In the genomic region with DNA sequence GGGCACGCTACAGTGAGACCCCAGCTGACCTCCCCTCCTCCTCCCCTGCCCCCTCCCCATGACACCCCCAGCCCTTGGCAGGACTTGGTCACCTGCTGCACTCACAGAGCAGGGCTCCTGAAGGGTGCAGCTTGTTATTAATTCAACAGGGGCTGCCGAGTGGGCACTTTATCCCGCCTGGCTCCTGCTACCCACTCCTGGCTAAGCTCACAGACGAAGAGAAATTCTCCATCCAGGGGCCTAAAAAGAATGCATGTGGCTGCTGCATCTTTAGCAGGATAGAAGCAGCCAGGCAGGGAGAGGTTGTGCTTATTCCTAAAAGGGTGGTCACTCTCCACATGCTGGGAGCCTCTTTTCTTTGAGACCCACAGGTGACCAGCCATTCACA, we compare ENCODE assay signal across 25 cellular contexts. TPM values are rescaled to one million over a fixed set of nuclear protein-coding genes. Genes with fewer than 3 reads are reported as not detected.
DNase-seq lines count a peak whose midpoint lies in the region; ATAC-seq and TF ChIP-seq lines count a peak whose summit lies in the region.
"Had no signal": no experiment of that assay in that cellular context is flagged by ENCODE, and none has a peak within 500 bp of the region (broad histone marks: within the 10 kb centered on the region; RNA-seq: fewer than 3 reads in every experiment).

No MANE protein-coding gene starts in this region.

- H3K9me3 Mint-ChIP-seq in neural crest cell = no peaks in the 10 kb centered on the region
- H3K9me3 Mint-ChIP-seq: activated CD4-positive, alpha-beta T cell treated with anti-CD3 and anti-CD28 coated beads, Interleukin-2, amount 10 ng/mL, durations not matched to agents 24 days and 14 days; activated naive CD4-positive, alpha-beta T cell treated with anti-CD3 and anti-CD28 coated beads, Interleukin-2, amount 50 U/mL, for 24 hours; activated T-helper 1 cell treated with anti-CD3 and anti-CD28 coated beads, Interleukin-12 subunit alpha, Interleukin-12 subunit beta, Interleukin-2, Interleukin-4 antibody, amounts not matched to agents 30 ng/mL and 10 ng/mL and 1 ng/mL, durations not matched to agents 14 hours and 24 hours and 36 hours; HFFc6; nephron progenitor cell; stimulated activated naive B cell treated with anti-CD40 and anti-IgM and Interleukin-4, amounts not matched to agents 10 μg/mL and 1 μg/mL and 100 μg/mL, for 72 hours; T-helper 1 cell treated with Interleukin-12 subunit alpha and Interleukin-12 subunit beta and Interleukin-4 antibody, amounts not matched to agents 30 μg/mL and 1 μg/mL, for 36 hours had no signal

- no peaks in the 10 kb centered on the region for H3K36me3 ChIP-seq in heart right ventricle
- H3K36me3 ChIP-seq in vagina = no peaks in the 10 kb centered on the region
- H3K36me3 ChIP-seq in right lobe of liver = no peaks in the 10 kb centered on the region
- H3K36me3 ChIP-seq: esophagus squamous epithelium, transverse colon had no signal

- H3K9me3 ChIP-seq in heart right ventricle (no peaks in the 10 kb centered on the region), vagina (no peaks in the 10 kb centered on the region), right lobe of liver (no peaks in the 10 kb centered on the region)
- H3K9me3 ChIP-seq: Caco-2, esophagus squamous epithelium, transverse colon had no signal

- H3K4me3 ChIP-seq in heart right ventricle = no peak overlapping the region
- H3K4me3 ChIP-seq in dorsolateral prefrontal cortex = peak overlapping the region in 10 of 59 donors; percentile 1 to 52 (median 20)
- H3K4me3 ChIP-seq in vagina = no peak overlapping the region
- H3K4me3 ChIP-seq in right lobe of liver = no peak overlapping the region
- H3K4me3 ChIP-seq: esophagus squamous epithelium, PC-9, smooth muscle cell, transverse colon had no signal

- H3K4me1 ChIP-seq in heart right ventricle = peaks cover 23 to 97% (median 74%) of the 10 kb centered on the region in 9 donors
- peaks cover 25% of the 10 kb centered on the region for H3K4me1 ChIP-seq in vagina
- H3K4me1 ChIP-seq in right lobe of liver = peaks cover 0 to 29% (median 9%) of the 10 kb centered on the region in 4 donors
- H3K4me1 ChIP-seq: Caco-2 had no signal

- H3K27ac Mint-ChIP-seq in neural crest cell (ENCODE audit: unreplicated experiment) = peak overlapping the region; percentile 21
- H3K27ac Mint-ChIP-seq: activated CD4-positive, alpha-beta T cell treated with anti-CD3 and anti-CD28 coated beads, Interleukin-2, amount 10 ng/mL, durations not matched to agents 24 days and 14 days; activated naive CD4-positive, alpha-beta T cell treated with anti-CD3 and anti-CD28 coated beads, Interleukin-2, amount 50 U/mL, for 24 hours; activated T-helper 1 cell treated with anti-CD3 and anti-CD28 coated beads, Interleukin-12 subunit alpha, Interleukin-12 subunit beta, Interleukin-2, Interleukin-4 antibody, amounts not matched to agents 30 ng/mL and 10 ng/mL and 1 ng/mL, durations not matched to agents 14 hours and 24 hours and 36 hours; nephron progenitor cell; stimulated activated naive B cell treated with anti-CD40 and anti-IgM and Interleukin-4, amounts not matched to agents 10 μg/mL and 1 μg/mL and 100 μg/mL, for 72 hours; T-helper 1 cell treated with Interleukin-12 subunit alpha and Interleukin-12 subunit beta and Interleukin-4 antibody, amounts not matched to agents 30 μg/mL and 1 μg/mL, for 36 hours had no signal

- H3K36me3 Mint-ChIP-seq in neural crest cell (ENCODE audit: low read depth) = no peaks in the 10 kb centered on the region
- H3K36me3 Mint-ChIP-seq: activated naive CD4-positive, alpha-beta T cell treated with anti-CD3 and anti-CD28 coated beads, Interleukin-2, amount 50 U/mL, for 24 hours; stimulated activated naive B cell treated with anti-CD40 and anti-IgM and Interleukin-4, amounts not matched to agents 10 μg/mL and 1 μg/mL and 100 μg/mL, for 72 hours had no signal

- no peak for ATAC-seq in heart right ventricle
- no peak for ATAC-seq in left ventricle myocardium superior
- no peak for ATAC-seq in right lobe of liver
- ATAC-seq: left colon; stimulated activated naive B cell treated with anti-CD40 and anti-IgM and Interleukin-4, amounts not matched to agents 10 μg/mL and 1 μg/mL and 100 μg/mL, for 72 hours had no signal

- H3K4me3 Mint-ChIP-seq in neural crest cell = no peak overlapping the region
- H3K4me3 Mint-ChIP-seq: activated CD4-positive, alpha-beta T cell treated with anti-CD3 and anti-CD28 coated beads, Interleukin-2, amount 10 ng/mL, durations not matched to agents 24 days and 14 days; activated naive CD4-positive, alpha-beta T cell treated with anti-CD3 and anti-CD28 coated beads, Interleukin-2, amount 50 U/mL, for 24 hours; activated T-helper 1 cell treated with anti-CD3 and anti-CD28 coated beads, Interleukin-12 subunit alpha, Interleukin-12 subunit beta, Interleukin-2, Interleukin-4 antibody, amounts not matched to agents 30 ng/mL and 10 ng/mL and 1 ng/mL, durations not matched to agents 14 hours and 24 hours and 36 hours; HFFc6; nephron progenitor cell; stimulated activated naive B cell treated with anti-CD40 and anti-IgM and Interleukin-4, amounts not matched to agents 10 μg/mL and 1 μg/mL and 100 μg/mL, for 72 hours; T-helper 1 cell treated with Interleukin-12 subunit alpha and Interleukin-12 subunit beta and Interleukin-4 antibody, amounts not matched to agents 30 μg/mL and 1 μg/mL, for 36 hours had no signal

- no peaks in the 10 kb centered on the region for H3K27me3 ChIP-seq in heart right ventricle
- no peaks in the 10 kb centered on the region for H3K27me3 ChIP-seq in dorsolateral prefrontal cortex
- no peaks in the 10 kb centered on the region for H3K27me3 ChIP-seq in vagina
- no peaks in the 10 kb centered on the region for H3K27me3 ChIP-seq in right lobe of liver
- H3K27me3 ChIP-seq: esophagus squamous epithelium, transverse colon had no signal

- no peaks in the 10 kb centered on the region for H3K27me3 Mint-ChIP-seq in neural crest cell (ENCODE audit: low read depth)
- H3K27me3 Mint-ChIP-seq: activated CD4-positive, alpha-beta T cell treated with anti-CD3 and anti-CD28 coated beads, Interleukin-2, amount 10 ng/mL, durations not matched to agents 24 days and 14 days had no signal

- intact Hi-C loops in heart right ventricle (cut with DNase I) = loop anchor here in 4 of 10 donors (5.0 kb wide), 3 partner anchors 36 to 44 kb away; no protein-coding TSS in a partner anchor
- intact Hi-C loops in left ventricle myocardium superior (cut with micrococcal nuclease) = no loop called here
- intact Hi-C loops in dorsolateral prefrontal cortex (cut with DNase I) = loop anchor here (5.0 kb wide), 2 partner anchors 41 to 206 kb away; a partner anchor contains a TSS
- intact Hi-C loops in vagina (cut with DNase I) = no loop called here
- intact Hi-C loops in right lobe of liver (cut with DNase I) = no loop called here

- DNase-seq in heart right ventricle = no peak
- DNase-seq in left ventricle myocardium superior = no peak
- DNase-seq in dorsolateral prefrontal cortex = no peak
- DNase-seq in neural crest cell (ENCODE audit: low read depth, low spot score) = no peak
- DNase-seq in vagina (ENCODE audit: extremely low spot score in 2 of 2) = peak; percentile 72 to 91
- no peak for DNase-seq in NCI-H146 (lab: John Stamatoyannopoulos, UW)
- no peak for DNase-seq in right lobe of liver
- no peak for DNase-seq in ureter (ENCODE audit: low spot score)
- DNase-seq: activated CD4-positive, alpha-beta T cell treated with anti-CD3 and anti-CD28 coated beads, Interleukin-2, amount 10 ng/mL, durations not matched to agents 24 days and 14 days; Caco-2; effector memory CD4-positive, alpha-beta T cell; esophagus squamous epithelium; HFFc6; left colon; NCI-H446; nephron progenitor cell; PC-9; stimulated activated CD4-positive, alpha-beta T cell treated with anti-CD3 and anti-CD28 coated beads, Interleukin-2, amount 100 ng/mL, for 48 hours; stimulated activated naive B cell treated with anti-CD40 and anti-IgM and Interleukin-4, amounts not matched to agents 10 μg/mL and 1 μg/mL and 100 μg/mL, for 72 hours; transverse colon had no signal

- TF ChIP-seq POLR2A in vagina (IDR thresholded peaks at IDR 0.05) = no peak
- no peak for TF ChIP-seq POLR2A in right lobe of liver (IDR thresholded peaks at IDR 0.05)

- H3K4me1 Mint-ChIP-seq in neural crest cell = peaks cover 50% of the 10 kb centered on the region
- H3K4me1 Mint-ChIP-seq: activated naive CD4-positive, alpha-beta T cell treated with anti-CD3 and anti-CD28 coated beads, Interleukin-2, amount 50 U/mL, for 24 hours; stimulated activated naive B cell treated with anti-CD40 and anti-IgM and Interleukin-4, amounts not matched to agents 10 μg/mL and 1 μg/mL and 100 μg/mL, for 72 hours had no signal

- WGBS in heart right ventricle, 2 donors = 83 to 85% methylated on average over 4 of the region's 4 CpGs
- WGBS in right lobe of liver (ENCODE audit: insufficient coverage, low coverage, low lambda C conversion rate, missing lambda C conversion rate) = no CpG with 5 or more reads among the region's 4 CpGs

- H3K27ac ChIP-seq in heart right ventricle (peak overlapping the region; percentile 15 to 90 (median 76)), dorsolateral prefrontal cortex (peak overlapping the region in 58 of 59 donors; percentile 19 to 97 (median 88)), vagina (no peak overlapping the region), right lobe of liver (no peak overlapping the region)
- H3K27ac ChIP-seq: KMS-11, PC-9 had no signal

- no peak for TF ChIP-seq CTCF in heart right ventricle (IDR thresholded peaks at IDR 0.05)
- TF ChIP-seq CTCF in dorsolateral prefrontal cortex (IDR thresholded peaks at IDR 0.05 in 54 of 56, conservative IDR thresholded peaks at IDR 0.05 in 2 of 56; ENCODE audit: low read depth in 1 of 56, partially characterized antibody in 56 of 56) = no peak
- TF ChIP-seq CTCF in neural crest cell (conservative IDR thresholded peaks at IDR 0.05) = no peak
- no peak for TF ChIP-seq CTCF in vagina (IDR thresholded peaks at IDR 0.05)
- TF ChIP-seq CTCF in right lobe of liver (IDR thresholded peaks at IDR 0.05) = no peak

RNA-seq across cellular contexts. Expression of a gene that starts 40.3 kb away (rescaled TPM):
- total RNA-seq in heart right ventricle (10 to 100 TPM in 9 of 10 donors, 1 to 10 TPM in 1; 9.8 to 29.0 (median 15.6) TPM), left ventricle myocardium superior (25.3 TPM), dorsolateral prefrontal cortex (10 to 100 TPM; 15.6 to 50.3 (median 32.5) TPM), neural crest cell (2.5 and 2.8 TPM in 2 replicates), vagina (22.1 TPM), right lobe of liver (10 to 100 TPM in 3 of 6 experiments, 1 to 10 TPM in 3; 3.7 to 11.4 (median 7.8) TPM), ureter (13.3 TPM)
- polyA plus RNA-seq in heart right ventricle = 10 to 100 TPM in 1 of 2 donors, 1 to 10 TPM in 1; 7.0 to 28.8 TPM
- total RNA-seq: PC-9 had no signal

Comparison
In these comparisons a context has a peak if more than half of its experiments do, and no peak if none do; other contexts are left out.
1. DNase-seq: peak in vagina (2 of 2); none in heart right ventricle (0 of 2), left ventricle myocardium superior (single experiment), dorsolateral prefrontal cortex (0 of 10), neural crest cell (single experiment), NCI-H146 (single experiment), right lobe of liver (0 of 3) and ureter (single experiment).
2. H3K27ac ChIP-seq: peak in heart right ventricle (10 of 10) and dorsolateral prefrontal cortex (58 of 59); none in vagina (single experiment) and right lobe of liver (0 of 3).
3. intact Hi-C loops: an anchor here in dorsolateral prefrontal cortex (5.0 kb wide); none called in left ventricle myocardium superior, vagina and right lobe of liver.